30 cellular contexts compared by ENCODE assay signal in the genomic region with DNA sequence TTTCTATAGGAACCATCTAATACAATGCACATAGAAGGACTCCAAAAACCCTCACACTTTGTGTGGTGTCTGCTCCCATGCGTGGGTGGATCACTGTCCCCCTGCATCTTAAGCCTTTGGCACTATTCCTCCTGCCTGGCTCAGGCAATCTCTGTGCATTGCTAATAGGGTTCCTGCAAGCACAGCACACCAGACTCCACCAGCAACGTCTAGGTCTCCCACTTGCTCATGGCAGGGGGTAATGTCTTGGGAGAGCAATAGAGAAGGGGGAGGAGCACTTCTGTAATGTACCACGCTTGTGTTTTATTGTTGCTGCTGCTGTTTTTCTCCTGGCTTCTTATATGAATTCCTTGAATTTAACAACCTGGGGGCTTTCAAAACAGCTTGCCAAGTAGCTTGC.
"Had no signal": no experiment of that assay in that cellular context is flagged by ENCODE, and none has a peak within 500 bp of the region (broad histone marks: within the 10 kb centered on the region; RNA-seq: fewer than 3 reads in every experiment).

No MANE protein-coding gene starts in this region.

- H3K36me3 Mint-ChIP-seq: activated naive CD4-positive, alpha-beta T cell treated with anti-CD3 and anti-CD28 coated beads, Interleukin-2, amount 10 ng/mL, durations not matched to agents 7 days and 5 days; activated naive CD8-positive, alpha-beta T cell treated with anti-CD3 and anti-CD28 coated beads, Interleukin-2, amount 10 ng/mL, durations not matched to agents 7 days and 5 days; brain had no signal

- H3K36me3 ChIP-seq: ascending aorta, breast epithelium, cardiac muscle cell, esophagus squamous epithelium, gastroesophageal sphincter, heart right ventricle had no signal

- H3K27me3 Mint-ChIP-seq: activated CD4-positive, alpha-beta memory T cell treated with anti-CD3 and anti-CD28 coated beads, Interleukin-2, amount 10 ng/mL, durations not matched to agents 7 days and 5 days; activated naive CD4-positive, alpha-beta T cell treated with anti-CD3 and anti-CD28 coated beads, Interleukin-2, amount 10 ng/mL, durations not matched to agents 7 days and 5 days; activated naive CD8-positive, alpha-beta T cell treated with anti-CD3 and anti-CD28 coated beads, Interleukin-2, amount 10 ng/mL, durations not matched to agents 7 days and 5 days; dendritic cell treated with granulocyte-macrophage colony-stimulating factor and Interleukin-4, amounts not matched to agents 40 ng/mL and 50 ng/mL, for 4 days had no signal

- H3K27ac Mint-ChIP-seq: activated CD4-positive, alpha-beta memory T cell treated with anti-CD3 and anti-CD28 coated beads, Interleukin-2, amount 10 ng/mL, durations not matched to agents 7 days and 5 days; activated CD4-positive, alpha-beta T cell treated with anti-CD3 and anti-CD28 coated beads, Interleukin-2, amount 10 ng/mL, durations not matched to agents 7 days and 5 days; activated naive CD4-positive, alpha-beta T cell treated with anti-CD3 and anti-CD28 coated beads, Interleukin-2, amount 10 ng/mL, durations not matched to agents 7 days and 5 days; activated naive CD4-positive, alpha-beta T cell treated with anti-CD3 and anti-CD28 coated beads, Interleukin-2, amount 50 U/mL, for 72 hours; activated naive CD8-positive, alpha-beta T cell treated with anti-CD3 and anti-CD28 coated beads, Interleukin-2, amount 10 ng/mL, durations not matched to agents 7 days and 5 days; activated T-cell treated with anti-CD3 and anti-CD28 coated beads, Interleukin-2, amount 50 U/mL, for 24 hours; activated T-cell treated with anti-CD3 and anti-CD28 coated beads, Interleukin-2, amount 50 U/mL, for 72 hours; dendritic cell treated with granulocyte-macrophage colony-stimulating factor and Interleukin-4, amounts not matched to agents 40 ng/mL and 50 ng/mL, for 4 days had no signal

- DNase-seq: activated CD4-positive, alpha-beta memory T cell treated with anti-CD3 and anti-CD28 coated beads, Interleukin-2, amount 10 ng/mL, durations not matched to agents 7 days and 5 days; activated CD4-positive, alpha-beta T cell treated with anti-CD3 and anti-CD28 coated beads for 1 hour; activated CD4-positive, alpha-beta T cell treated with anti-CD3 and anti-CD28 coated beads for 4 hours; activated CD4-positive, alpha-beta T cell treated with anti-CD3 and anti-CD28 coated beads, Interleukin-2, amount 10 ng/mL, durations not matched to agents 7 days and 5 days; activated CD4-positive, alpha-beta T cell treated with anti-CD3 and anti-CD28 coated beads, Interleukin-2, amount 50 U/mL, for 4 hours; activated CD8-positive, alpha-beta memory T cell treated with anti-CD3 and anti-CD28 coated beads, Interleukin-2, amount 50 U/mL, for 48 hours; activated gamma-delta T cell; activated naive CD4-positive, alpha-beta T cell; activated naive CD4-positive, alpha-beta T cell treated with anti-CD3 and anti-CD28 coated beads, Interleukin-2, amount 10 ng/mL, durations not matched to agents 7 days and 5 days; activated naive CD8-positive, alpha-beta T cell treated with anti-CD3 and anti-CD28 coated beads, Interleukin-2, amount 10 ng/mL, durations not matched to agents 7 days and 5 days; activated T-cell treated with anti-CD3 and anti-CD28 coated beads for 4 hours; activated T-cell treated with anti-CD3 and anti-CD28 coated beads, Interleukin-2, amount 50 U/mL, for 24 hours; activated T-cell treated with anti-CD3 and anti-CD28 coated beads, Interleukin-2, amount 50 U/mL, for 72 hours; central memory CD4-positive, alpha-beta T cell; cerebellar nuclear complex; dorsolateral prefrontal cortex; effector memory CD4-positive, alpha-beta T cell; erythroblast; esophagus squamous epithelium; foreskin melanocyte; heart right ventricle; T-helper 2 cell had no signal

- H3K27me3 ChIP-seq: ascending aorta, breast epithelium, cardiac muscle cell, esophagus squamous epithelium, gastroesophageal sphincter had no signal

- H3K9me3 ChIP-seq: ascending aorta, breast epithelium, esophagus squamous epithelium, heart right ventricle had no signal

- ATAC-seq: activated naive CD4-positive, alpha-beta T cell treated with anti-CD3 and anti-CD28 coated beads, Interleukin-2, amount 50 U/mL, for 72 hours; activated T-cell treated with anti-CD3 and anti-CD28 coated beads, Interleukin-2, amount 50 U/mL, for 72 hours; gastroesophageal sphincter; heart right ventricle had no signal

- H3K4me1 ChIP-seq: ascending aorta, breast epithelium, esophagus squamous epithelium, gastroesophageal sphincter, heart right ventricle had no signal

- H3K27ac ChIP-seq: ascending aorta, breast epithelium, cardiac muscle cell, coronary artery, dorsolateral prefrontal cortex, esophagus squamous epithelium, gastroesophageal sphincter, heart right ventricle had no signal

- H3K9me3 Mint-ChIP-seq: activated CD4-positive, alpha-beta T cell treated with anti-CD3 and anti-CD28 coated beads, Interleukin-2, amount 10 ng/mL, durations not matched to agents 7 days and 5 days; activated naive CD4-positive, alpha-beta T cell treated with anti-CD3 and anti-CD28 coated beads, Interleukin-2, amount 10 ng/mL, durations not matched to agents 7 days and 5 days had no signal

- H3K4me3 ChIP-seq: ascending aorta, breast epithelium, cardiac muscle cell, coronary artery, dorsolateral prefrontal cortex, esophagus squamous epithelium, gastroesophageal sphincter, heart right ventricle had no signal

- H3K4me1 Mint-ChIP-seq: activated CD4-positive, alpha-beta memory T cell treated with anti-CD3 and anti-CD28 coated beads, Interleukin-2, amount 10 ng/mL, durations not matched to agents 7 days and 5 days; activated CD4-positive, alpha-beta T cell treated with anti-CD3 and anti-CD28 coated beads, Interleukin-2, amount 10 ng/mL, durations not matched to agents 7 days and 5 days; activated naive CD4-positive, alpha-beta T cell treated with anti-CD3 and anti-CD28 coated beads, Interleukin-2, amount 10 ng/mL, durations not matched to agents 7 days and 5 days; activated naive CD8-positive, alpha-beta T cell treated with anti-CD3 and anti-CD28 coated beads, Interleukin-2, amount 10 ng/mL, durations not matched to agents 7 days and 5 days had no signal

- H3K4me3 Mint-ChIP-seq: activated CD4-positive, alpha-beta memory T cell treated with anti-CD3 and anti-CD28 coated beads, Interleukin-2, amount 10 ng/mL, durations not matched to agents 7 days and 5 days; activated CD4-positive, alpha-beta T cell treated with anti-CD3 and anti-CD28 coated beads, Interleukin-2, amount 10 ng/mL, durations not matched to agents 7 days and 5 days; activated naive CD4-positive, alpha-beta T cell treated with anti-CD3 and anti-CD28 coated beads, Interleukin-2, amount 10 ng/mL, durations not matched to agents 7 days and 5 days; activated naive CD8-positive, alpha-beta T cell treated with anti-CD3 and anti-CD28 coated beads, Interleukin-2, amount 10 ng/mL, durations not matched to agents 7 days and 5 days; activated T-cell treated with anti-CD3 and anti-CD28 coated beads, Interleukin-2, amount 50 U/mL, for 24 hours; activated T-cell treated with anti-CD3 and anti-CD28 coated beads, Interleukin-2, amount 50 U/mL, for 72 hours; brain; dendritic cell treated with granulocyte-macrophage colony-stimulating factor and Interleukin-4, amounts not matched to agents 40 ng/mL and 50 ng/mL, for 4 days had no signal
